ENCODE assay signal across 18 cellular contexts in the genomic region with DNA sequence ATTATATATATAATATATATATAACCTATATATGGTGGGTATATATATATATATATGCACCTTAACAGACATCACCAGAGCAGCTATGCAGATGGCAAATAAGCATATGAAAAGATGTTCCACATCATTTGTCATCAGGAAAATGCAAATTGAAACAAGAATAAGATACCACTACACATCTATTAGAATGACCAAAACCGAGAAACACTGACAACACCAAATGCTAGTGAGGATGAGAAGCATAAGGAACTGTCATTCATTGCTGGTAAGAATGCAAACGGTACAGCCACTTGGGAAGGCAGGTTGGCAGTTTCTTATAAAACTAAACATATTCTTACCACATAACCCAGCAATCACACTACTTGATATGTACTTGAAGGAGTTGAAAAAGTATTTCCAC.
DNase-seq lines count a peak whose midpoint lies in the region; ATAC-seq and TF ChIP-seq lines count a peak whose summit lies in the region.
"Had no signal": no experiment of that assay in that cellular context is flagged by ENCODE, and none has a peak within 500 bp of the region (broad histone marks: within the 10 kb centered on the region; RNA-seq: fewer than 3 reads in every experiment).

No MANE protein-coding gene starts in this region.

- no peak for TF ChIP-seq POLR2A in suprapubic skin (IDR thresholded peaks at IDR 0.05)

- TF ChIP-seq EP300 in suprapubic skin (IDR thresholded peaks at IDR 0.05) = no peak

- H3K4me3 ChIP-seq in GM06990 (replicated peaks; ENCODE audit: low read depth, low read length) (no peak overlapping the region), suprapubic skin (no peak overlapping the region)
- H3K4me3 ChIP-seq: mucosa of descending colon, tibial artery had no signal

- ATAC-seq in GM19395 (IDR thresholded peaks at IDR 0.05; ENCODE audit: unreplicated experiment) (peak; percentile 96), HG02588 (IDR thresholded peaks at IDR 0.05; ENCODE audit: unreplicated experiment) (peak; percentile 93), HG03139 (IDR thresholded peaks at IDR 0.05; ENCODE audit: unreplicated experiment) (peak; percentile 91)
- ATAC-seq: foreskin keratinocyte, mucosa of descending colon, Right ventricle myocardium inferior had no signal

- H3K36me3 ChIP-seq in GM06990 (ENCODE audit: control insufficient read depth, insufficient read depth, low read length) (no peaks in the 10 kb centered on the region), suprapubic skin (no peaks in the 10 kb centered on the region)
- H3K36me3 ChIP-seq: tibial artery had no signal

- WGBS in suprapubic skin = 77% methylated on average over 2 of the region's 2 CpGs

- DNase-seq in GM06990 (ENCODE audit: extremely low read depth, insufficient read length) (peak; percentile 13), suprapubic skin (ENCODE audit: low spot score in 2 of 2) (no peak), HEK293T (ENCODE audit: extremely low spot score) (no peak), cortex of kidney (lab: John Stamatoyannopoulos, UW) (no peak)
- DNase-seq in activated T-cell treated with anti-CD3 and anti-CD28 coated beads, Interleukin-2, amount 50 U/mL, for 1 hour = no peak
- DNase-seq: activated CD4-positive, alpha-beta T cell treated with anti-CD3 and anti-CD28 coated beads, Interleukin-2, amount 50 U/mL, for 1 hour; CD8-positive, alpha-beta memory T cell; foreskin keratinocyte; mucosa of descending colon; NCI-H1930; T-helper 9 cell; tibial artery had no signal

- CTCF ChIA-PET in HEK293T (lab: Yijun Ruan, JAX) = interaction anchor here (0.7 kb wide), 1 partner anchor 570 kb away, joined by 3 read pairs; no protein-coding TSS in a partner anchor

- H3K27me3 ChIP-seq in GM06990 (replicated peaks; ENCODE audit: control insufficient read depth, insufficient read depth, low read length) (no peaks in the 10 kb centered on the region), suprapubic skin (no peaks in the 10 kb centered on the region)
- H3K27me3 ChIP-seq: tibial artery had no signal

- H3K9me3 ChIP-seq in suprapubic skin = no peaks in the 10 kb centered on the region
- H3K9me3 ChIP-seq: mucosa of descending colon, tibial artery had no signal

- no peaks in the 10 kb centered on the region for H3K4me1 ChIP-seq in suprapubic skin
- H3K4me1 ChIP-seq: foreskin keratinocyte, parathyroid adenoma, tibial artery had no signal

- TF ChIP-seq CTCF in GM06990 (IDR thresholded peaks at IDR 0.05; ENCODE audit: insufficient read depth, low read length, poor library complexity, severe bottlenecking) (no peak), suprapubic skin (IDR thresholded peaks at IDR 0.05) (no peak)

- POLR2A ChIA-PET in HEK293T (lab: Yijun Ruan, JAX) = no interaction called here

- H3K27ac ChIP-seq in suprapubic skin = no peak overlapping the region
- H3K27ac ChIP-seq: 22Rv1, foreskin keratinocyte, parathyroid adenoma, tibial artery had no signal

TF ChIP-seq in HEK293T, 16 proteins besides CTCF, POLR2A, EP300 and RAD21:
- TF ChIP-seq FOXA1 (IDR thresholded peaks at IDR 0.05) (no peak), BHLHE40 (IDR thresholded peaks at IDR 0.05; ENCODE audit: borderline replicate concordance) (no peak), LEF1 (IDR thresholded peaks at IDR 0.05; ENCODE audit: borderline replicate concordance) (no peak), ELF4 (IDR thresholded peaks at IDR 0.05) (no peak), ZNF384 (IDR thresholded peaks at IDR 0.05) (no peak), L3MBTL2 (conservative IDR thresholded peaks at IDR 0.05) (no peak), FOXM1 (IDR thresholded peaks at IDR 0.05; ENCODE audit: borderline replicate concordance) (no peak), CTBP1 (IDR thresholded peaks at IDR 0.05; ENCODE audit: borderline replicate concordance) (no peak)
